ENCODE assay signal across 8 cellular contexts in the genomic region with DNA sequence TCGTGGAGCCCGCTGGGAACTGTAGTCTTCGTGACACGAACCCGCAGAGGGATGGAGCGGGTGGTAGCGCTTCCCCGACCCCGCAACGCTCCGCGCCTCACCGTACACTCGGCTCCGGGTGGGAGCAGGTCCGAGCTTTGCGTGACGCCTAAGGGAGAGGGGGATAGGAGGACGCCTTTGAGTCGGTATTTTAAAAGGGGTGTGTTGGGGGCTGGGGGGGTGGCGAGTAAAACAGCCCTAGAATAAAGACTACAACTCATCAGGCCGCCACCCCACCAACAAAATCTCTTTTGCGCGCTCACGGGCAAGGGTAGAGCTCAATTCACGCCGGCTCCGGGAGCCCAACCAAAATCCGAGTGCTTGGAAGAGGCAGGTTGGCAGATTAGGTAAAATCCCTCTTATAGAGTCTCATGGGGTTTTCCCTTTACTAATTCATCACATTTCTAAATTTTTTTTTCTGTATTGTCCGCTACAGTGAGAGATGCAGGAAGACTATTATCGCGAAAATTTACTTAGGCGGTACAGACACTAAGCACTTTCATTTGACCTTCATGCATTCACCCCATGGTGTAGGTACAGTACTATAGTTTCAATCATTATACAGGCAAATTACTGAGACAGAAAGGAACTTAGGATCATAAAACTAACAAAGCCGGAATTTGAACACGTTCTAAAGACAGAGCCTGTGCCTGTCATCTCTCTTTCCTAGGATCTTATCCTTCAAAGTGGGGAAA. TPM values are rescaled to one million over a fixed set of nuclear protein-coding genes. Genes with fewer than 3 reads are reported as not detected.
A peak's percentile ranks its signal among the peaks of the same experiment; 100 is the strongest.
DNase-seq lines count a peak whose midpoint lies in the region; ATAC-seq lines count a peak whose summit lies in the region.

No MANE protein-coding gene starts in this region.

- no peaks in the 10 kb centered on the region for H3K9me3 Mint-ChIP-seq in CD8-positive, alpha-beta memory T cell

- no peaks in the 10 kb centered on the region for H3K9me3 ChIP-seq in CD8-positive, alpha-beta memory T cell (ENCODE audit: low read length)

- peaks cover 4 to 25% (median 16%) of the 10 kb centered on the region in 3 donors for H3K36me3 Mint-ChIP-seq in CD8-positive, alpha-beta memory T cell

- H3K4me1 Mint-ChIP-seq in CD8-positive, alpha-beta memory T cell = peaks cover 41 to 51% (median 51%) of the 10 kb centered on the region in 3 donors

- peak in 2 of 5 donors; percentile 34 to 39 for DNase-seq in CD8-positive, alpha-beta memory T cell
- DNase-seq in HS-27A (ENCODE audit: low read depth) (peak; percentile 7), T follicular helper cell (ENCODE audit: low read depth) (peak; percentile 19), midbrain (lab: John Stamatoyannopoulos, UW) (peak; percentile 59), superior temporal gyrus (ENCODE audit: extremely low spot score) (peak; percentile 53), NCI-H187 treated with DMSO at 0.1 percent for 48 hours (lab: John Stamatoyannopoulos, UW) (no peak)

- peak overlapping the region; percentile 90 to 99 (median 98) for H3K4me3 Mint-ChIP-seq in CD8-positive, alpha-beta memory T cell

- H3K4me3 ChIP-seq in CD8-positive, alpha-beta memory T cell (ENCODE audit: low read length) = peak overlapping the region; percentile 71

- CTCF ChIA-PET in CD8-positive, alpha-beta memory T cell (lab: Charles Lee) = interaction anchor here (1.0 to 2.4 kb wide), 3 partner anchors 14 to 84 kb away, joined by 4 to 18 read pairs (median 5); no protein-coding TSS in a partner anchor

- peaks cover 15% of the 10 kb centered on the region for H3K4me1 ChIP-seq in CD8-positive, alpha-beta memory T cell (ENCODE audit: insufficient read depth, low read length)

- ATAC-seq in GM21360 (IDR thresholded peaks at IDR 0.05; ENCODE audit: unreplicated experiment) = peak; percentile 8

- POLR2A ChIA-PET in CD8-positive, alpha-beta memory T cell (lab: Charles Lee) = interaction anchor here (0.7 to 2.6 kb wide), 5 partner anchors 47 to 84 kb away, joined by 3 to 57 read pairs (median 7); a partner anchor contains a TSS

- no peaks in the 10 kb centered on the region for H3K27me3 Mint-ChIP-seq in CD8-positive, alpha-beta memory T cell

- H3K27ac ChIP-seq in CD8-positive, alpha-beta memory T cell (ENCODE audit: low read depth, low read length) = peak overlapping the region; percentile 80
- peak overlapping the region; percentile 87 for H3K27ac ChIP-seq in cingulate gyrus (ENCODE audit: low read depth, low read length)

- no peaks in the 10 kb centered on the region for H3K36me3 ChIP-seq in CD8-positive, alpha-beta memory T cell (ENCODE audit: insufficient read depth, low read length)

- H3K27me3 ChIP-seq in CD8-positive, alpha-beta memory T cell (ENCODE audit: insufficient read depth, low read length, poor library complexity, severe bottlenecking) = no peaks in the 10 kb centered on the region

- H3K27ac Mint-ChIP-seq in CD8-positive, alpha-beta memory T cell = peak overlapping the region; percentile 83 to 99 (median 98)

RNA-seq across cellular contexts. Expression of a gene that starts 0.7 kb away (rescaled TPM):
- total RNA-seq in CD8-positive, alpha-beta memory T cell = 10 to 100 TPM; 52.4 to 56.1 TPM
- 48.9 TPM for polyA plus RNA-seq in CD8-positive, alpha-beta memory T cell

RNA-seq across cellular contexts. Expression of a gene that starts 48.3 kb away (rescaled TPM):
- 100 to 1,000 TPM; 247 to 249 TPM for total RNA-seq in CD8-positive, alpha-beta memory T cell
- 81.6 TPM for polyA plus RNA-seq in CD8-positive, alpha-beta memory T cell
